ENCODE assay signal across 17 cellular contexts in the genomic region with DNA sequence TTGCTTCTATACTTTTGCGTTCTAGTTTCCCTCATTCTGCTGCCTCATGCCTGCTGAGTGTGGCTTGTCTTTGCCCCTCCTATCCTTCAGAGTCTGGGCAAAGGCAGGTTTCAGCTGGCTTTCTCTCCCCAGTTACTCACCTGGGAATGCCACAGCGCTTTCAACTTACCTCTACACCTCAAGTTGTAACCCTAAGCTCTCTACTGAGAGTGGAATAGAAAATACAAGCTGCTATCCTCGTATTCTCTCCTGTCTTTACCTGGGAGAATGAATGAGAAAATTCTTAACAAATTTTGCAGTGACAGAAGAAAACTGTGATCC.
"Had no signal": no experiment of that assay in that cellular context is flagged by ENCODE, and none has a peak within 500 bp of the region (broad histone marks: within the 10 kb centered on the region; RNA-seq: fewer than 3 reads in every experiment).

No MANE protein-coding gene starts in this region.

- H3K4me1 ChIP-seq: parathyroid adenoma, right lobe of liver, testis had no signal

- H2AFZ ChIP-seq: parathyroid adenoma had no signal

- H3K79me2 ChIP-seq: parathyroid adenoma had no signal

- H3K27ac ChIP-seq: cardiac muscle cell, neutrophil, parathyroid adenoma, right lobe of liver, testis had no signal

- H3K9ac ChIP-seq: parathyroid adenoma had no signal

- H3K4me3 ChIP-seq: adrenal gland, cardiac muscle cell, right lobe of liver, smooth muscle cell, testis had no signal

- DNase-seq: activated CD4-positive, alpha-beta memory T cell treated with anti-CD3 and anti-CD28 coated beads for 36 hours; activated CD4-positive, alpha-beta T cell treated with anti-CD3 and anti-CD28 coated beads for 36 hours; activated gamma-delta T cell treated with Interleukin-2 at 50 U/mL for 16 hours; activated T-cell treated with anti-CD3 and anti-CD28 coated beads for 4 hours; adrenal gland; effector memory CD8-positive, alpha-beta T cell; naive thymus-derived CD8-positive, alpha-beta T cell; right lobe of liver; stimulated activated CD4-positive, alpha-beta T cell treated with anti-CD3 and anti-CD28 coated beads, Interleukin-4, amount 100 ng/mL, for 1 hour; stimulated activated naive CD8-positive, alpha-beta T cell treated with anti-CD3 and anti-CD28 coated beads, Interleukin-15, amount 100 ng/mL, for 72 hours; testis had no signal

- H3K36me3 ChIP-seq: adrenal gland, cardiac muscle cell, neutrophil, right lobe of liver had no signal

- H3K9me3 ChIP-seq: adrenal gland, neutrophil, right lobe of liver, testis had no signal

- H3K27me3 ChIP-seq: adrenal gland, cardiac muscle cell, neutrophil, right lobe of liver, testis had no signal

- ATAC-seq: activated CD4-positive, alpha-beta T cell treated with anti-CD3 and anti-CD28 coated beads for 36 hours; activated naive CD4-positive, alpha-beta T cell treated with anti-CD3 and anti-CD28 coated beads, Interleukin-2, amount 50 U/mL, for 72 hours; effector memory CD8-positive, alpha-beta T cell; naive thymus-derived CD8-positive, alpha-beta T cell; stimulated activated naive CD8-positive, alpha-beta T cell treated with anti-CD3 and anti-CD28 coated beads, Interleukin-15, amount 100 ng/mL, for 72 hours; WTC11 had no signal

- H3K4me2 ChIP-seq: smooth muscle cell had no signal
